ENCODE assay signal across 1 cellular context in the genomic region with DNA sequence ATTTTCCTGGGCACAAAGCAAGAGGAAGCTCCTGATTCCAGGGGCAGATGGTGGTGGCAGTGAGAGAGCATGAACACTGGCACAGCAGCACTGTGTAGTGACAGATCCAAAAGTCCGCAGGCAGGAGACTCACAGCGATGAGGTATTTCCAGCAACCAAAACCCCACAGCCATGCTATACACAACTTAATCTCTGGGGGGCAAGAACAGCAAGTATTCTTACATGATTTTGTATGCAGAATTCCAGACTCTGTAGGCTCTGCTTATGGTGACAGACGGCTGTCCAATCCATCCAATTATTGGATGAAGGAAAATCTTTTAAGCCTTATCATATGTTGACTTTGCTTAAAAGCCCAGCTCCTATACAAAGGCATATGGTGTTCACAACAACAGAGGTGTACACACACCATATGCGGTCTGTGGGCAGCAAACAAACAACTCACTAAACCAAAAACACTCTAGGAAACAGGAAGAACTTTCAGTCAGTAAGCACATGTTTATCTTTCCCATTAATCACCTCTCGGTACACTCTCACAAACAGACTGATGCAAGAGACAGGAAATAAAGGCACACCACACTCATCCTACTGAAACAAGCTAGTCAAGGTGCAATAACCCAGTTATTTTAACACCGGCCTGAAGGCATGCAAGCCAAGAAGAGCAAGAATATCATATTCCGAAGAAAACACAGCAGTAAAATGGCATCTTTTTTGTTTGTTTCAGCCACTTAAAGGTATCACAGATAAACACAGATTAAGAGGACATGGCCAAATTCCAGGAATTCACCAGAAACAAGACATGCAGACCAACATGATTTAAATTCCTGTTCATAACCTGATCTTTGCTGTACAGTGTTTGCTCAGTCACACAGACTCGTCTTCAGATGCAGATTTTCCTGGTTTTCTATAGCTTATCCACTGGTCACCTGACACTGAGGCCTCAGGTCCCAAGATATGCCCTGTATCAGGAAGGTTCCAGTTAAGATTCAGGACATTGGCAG.
TF ChIP-seq lines count a peak whose summit lies in the region.

No MANE protein-coding gene starts in this region.

TF ChIP-seq in SK-N-SH, 30 proteins besides CTCF, POLR2A, EP300 and RAD21 (continued from another document):
- TF ChIP-seq MAX (IDR thresholded peaks at IDR 0.05; ENCODE audit: low read depth) (peak; percentile 64; the same call in 1 of the 2 replicates), TCF12 (IDR thresholded peaks at IDR 0.05) (no peak), JUND (IDR thresholded peaks at IDR 0.05) (no peak), RFX5 (IDR thresholded peaks at IDR 0.05; ENCODE audit: low read length) (no peak), YY1 (IDR thresholded peaks at IDR 0.05; ENCODE audit: low read depth) (no peak), RCOR1 (IDR thresholded peaks at IDR 0.05; ENCODE audit: low read length) (no peak; the same call in 1 of the 2 replicates), SIN3A (IDR thresholded peaks at IDR 0.05; ENCODE audit: borderline replicate concordance, low read depth, low read length) (no peak), ELF1 (IDR thresholded peaks at IDR 0.05) (no peak), MEF2A (IDR thresholded peaks at IDR 0.05; ENCODE audit: borderline replicate concordance, low read depth) (no peak), GATA2 (CRISPR knock-in tag; IDR thresholded peaks at IDR 0.05) (peak; percentile 69), MXI1 (IDR thresholded peaks at IDR 0.05; ENCODE audit: low read depth, low read length) (peak; percentile 75), NRF1 (IDR thresholded peaks at IDR 0.05; ENCODE audit: low read depth, low read length) (no peak), ZBTB33 (IDR thresholded peaks at IDR 0.05; ENCODE audit: borderline replicate concordance, low read depth) (no peak), SMC3 (IDR thresholded peaks at IDR 0.05; ENCODE audit: low read depth, low read length) (peak; percentile 16; the same call in 1 of the 2 replicates), GABPA (IDR thresholded peaks at IDR 0.05; ENCODE audit: low read depth) (no peak)
- TF ChIP-seq, protein P1, sequence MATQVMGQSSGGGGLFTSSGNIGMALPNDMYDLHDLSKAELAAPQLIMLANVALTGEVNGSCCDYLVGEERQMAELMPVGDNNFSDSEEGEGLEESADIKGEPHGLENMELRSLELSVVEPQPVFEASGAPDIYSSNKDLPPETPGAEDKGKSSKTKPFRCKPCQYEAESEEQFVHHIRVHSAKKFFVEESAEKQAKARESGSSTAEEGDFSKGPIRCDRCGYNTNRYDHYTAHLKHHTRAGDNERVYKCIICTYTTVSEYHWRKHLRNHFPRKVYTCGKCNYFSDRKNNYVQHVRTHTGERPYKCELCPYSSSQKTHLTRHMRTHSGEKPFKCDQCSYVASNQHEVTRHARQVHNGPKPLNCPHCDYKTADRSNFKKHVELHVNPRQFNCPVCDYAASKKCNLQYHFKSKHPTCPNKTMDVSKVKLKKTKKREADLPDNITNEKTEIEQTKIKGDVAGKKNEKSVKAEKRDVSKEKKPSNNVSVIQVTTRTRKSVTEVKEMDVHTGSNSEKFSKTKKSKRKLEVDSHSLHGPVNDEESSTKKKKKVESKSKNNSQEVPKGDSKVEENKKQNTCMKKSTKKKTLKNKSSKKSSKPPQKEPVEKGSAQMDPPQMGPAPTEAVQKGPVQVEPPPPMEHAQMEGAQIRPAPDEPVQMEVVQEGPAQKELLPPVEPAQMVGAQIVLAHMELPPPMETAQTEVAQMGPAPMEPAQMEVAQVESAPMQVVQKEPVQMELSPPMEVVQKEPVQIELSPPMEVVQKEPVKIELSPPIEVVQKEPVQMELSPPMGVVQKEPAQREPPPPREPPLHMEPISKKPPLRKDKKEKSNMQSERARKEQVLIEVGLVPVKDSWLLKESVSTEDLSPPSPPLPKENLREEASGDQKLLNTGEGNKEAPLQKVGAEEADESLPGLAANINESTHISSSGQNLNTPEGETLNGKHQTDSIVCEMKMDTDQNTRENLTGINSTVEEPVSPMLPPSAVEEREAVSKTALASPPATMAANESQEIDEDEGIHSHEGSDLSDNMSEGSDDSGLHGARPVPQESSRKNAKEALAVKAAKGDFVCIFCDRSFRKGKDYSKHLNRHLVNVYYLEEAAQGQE (IDR thresholded peaks at IDR 0.05; ENCODE audit: low read depth, low read length) = no peak
- TF ChIP-seq, protein P2, sequence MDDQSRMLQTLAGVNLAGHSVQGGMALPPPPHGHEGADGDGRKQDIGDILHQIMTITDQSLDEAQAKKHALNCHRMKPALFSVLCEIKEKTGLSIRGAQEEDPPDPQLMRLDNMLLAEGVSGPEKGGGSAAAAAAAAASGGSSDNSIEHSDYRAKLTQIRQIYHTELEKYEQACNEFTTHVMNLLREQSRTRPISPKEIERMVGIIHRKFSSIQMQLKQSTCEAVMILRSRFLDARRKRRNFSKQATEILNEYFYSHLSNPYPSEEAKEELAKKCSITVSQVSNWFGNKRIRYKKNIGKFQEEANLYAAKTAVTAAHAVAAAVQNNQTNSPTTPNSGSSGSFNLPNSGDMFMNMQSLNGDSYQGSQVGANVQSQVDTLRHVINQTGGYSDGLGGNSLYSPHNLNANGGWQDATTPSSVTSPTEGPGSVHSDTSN (IDR thresholded peaks at IDR 0.05) = no peak
